ENCODE assay signal across 8 cellular contexts in genomic region chr3:126253072-126253471, GRCh38.
"Had no signal": no experiment of that assay in that cellular context is flagged by ENCODE, and none has a peak within 500 bp of the region (broad histone marks: within the 10 kb centered on the region; RNA-seq: fewer than 3 reads in every experiment).

No MANE protein-coding gene starts in this region.

- H3K4me3 ChIP-seq: GM23338 had no signal

- H3K4me2 ChIP-seq: GM23338, KMS-11 had no signal

- DNase-seq: H9, HCEC 1CT, KBM-7 had no signal

- H3K9ac ChIP-seq: KMS-11 had no signal

- H3K27ac ChIP-seq: KMS-11 had no signal

- ATAC-seq: GM23338 had no signal

- FAIRE-seq: H1, H54, HTR-8/SVneo had no signal
